In genomic region chr1:40723196-40723955, GRCh38 we compare ENCODE assay signal across 22 cellular contexts. TPM values are rescaled to one million over a fixed set of nuclear protein-coding genes. Genes with fewer than 3 reads are reported as not detected.
DNase-seq lines count a peak whose midpoint lies in the region; TF ChIP-seq lines count a peak whose summit lies in the region.
"Had no signal": no experiment of that assay in that cellular context is flagged by ENCODE, and none has a peak within 500 bp of the region (broad histone marks: within the 10 kb centered on the region; RNA-seq: fewer than 3 reads in every experiment).

No MANE protein-coding gene starts in this region.

- peak overlapping the region in 4 of 6 donors; percentile 30 to 59 (median 56) for H3K27ac Mint-ChIP-seq in immature natural killer cell
- H3K27ac Mint-ChIP-seq in activated T-helper 1 cell treated with anti-CD3 and anti-CD28 coated beads, Interleukin-12 subunit alpha, Interleukin-12 subunit beta, Interleukin-2, Interleukin-4 antibody, amounts not matched to agents 30 ng/mL and 10 ng/mL and 1 ng/mL, durations not matched to agents 14 hours and 24 hours and 36 hours, result no peak overlapping the region
- H3K27ac Mint-ChIP-seq: activated CD8-positive, alpha-beta T cell treated with anti-CD3 and anti-CD28 coated beads, Interleukin-2, amount 10 ng/mL, durations not matched to agents 7 days and 5 days; activated naive CD4-positive, alpha-beta T cell treated with anti-CD3 and anti-CD28 coated beads for 36 hours had no signal

- peaks cover 3% of the 10 kb centered on the region for H3K4me1 ChIP-seq in prostate gland (replicated peaks)

- peak overlapping the region; percentile 49 for H3K27ac ChIP-seq in VCaP
- no peak overlapping the region for H3K27ac ChIP-seq in prostate gland
- H3K27ac ChIP-seq: C4-2B, pancreas, right lobe of liver had no signal

- no peak for TF ChIP-seq POLR2A in prostate gland (IDR thresholded peaks at IDR 0.05)

- WGBS in prostate gland, result 70% methylated on average over 8 of the region's 8 CpGs

- peaks cover 0 to 4% (median 0%) of the 10 kb centered on the region in 3 donors for H3K27me3 Mint-ChIP-seq in immature natural killer cell (ENCODE audit: low read depth in 3 of 3)
- no peaks in the 10 kb centered on the region for H3K27me3 Mint-ChIP-seq in activated T-helper 1 cell treated with anti-CD3 and anti-CD28 coated beads, Interleukin-12 subunit alpha, Interleukin-12 subunit beta, Interleukin-2, Interleukin-4 antibody, amounts not matched to agents 30 ng/mL and 10 ng/mL and 1 ng/mL, durations not matched to agents 14 hours and 24 hours and 36 hours (ENCODE audit: insufficient read depth)
- H3K27me3 Mint-ChIP-seq: naive thymus-derived CD4-positive, alpha-beta T cell had no signal

- no peaks in the 10 kb centered on the region for H3K9me3 ChIP-seq in prostate gland
- H3K9me3 ChIP-seq: pancreas, right lobe of liver, SK-N-SH had no signal

- no peak overlapping the region for H3K4me3 ChIP-seq in prostate gland
- H3K4me3 ChIP-seq: pancreas, right lobe of liver had no signal

- H3K36me3 Mint-ChIP-seq in immature natural killer cell, result no peaks in the 10 kb centered on the region
- peaks cover 10% of the 10 kb centered on the region for H3K36me3 Mint-ChIP-seq in activated T-helper 1 cell treated with anti-CD3 and anti-CD28 coated beads, Interleukin-12 subunit alpha, Interleukin-12 subunit beta, Interleukin-2, Interleukin-4 antibody, amounts not matched to agents 30 ng/mL and 10 ng/mL and 1 ng/mL, durations not matched to agents 14 hours and 24 hours and 36 hours (ENCODE audit: low read depth)

- peaks cover 29 to 66% of the 10 kb centered on the region in 2 donors for H3K4me1 Mint-ChIP-seq in immature natural killer cell
- H3K4me1 Mint-ChIP-seq in activated T-helper 1 cell treated with anti-CD3 and anti-CD28 coated beads, Interleukin-12 subunit alpha, Interleukin-12 subunit beta, Interleukin-2, Interleukin-4 antibody, amounts not matched to agents 30 ng/mL and 10 ng/mL and 1 ng/mL, durations not matched to agents 14 hours and 24 hours and 36 hours (ENCODE audit: low read depth), result peaks cover 14% of the 10 kb centered on the region

- DNase-seq in ELF-1 (ENCODE audit: low read depth, low spot score) (peak; percentile 68), immature natural killer cell (no peak), prostate gland (ENCODE audit: low spot score) (peak; percentile 7), NCI-H146 (lab: John Stamatoyannopoulos, UW) (no peak), GM20000 (ENCODE audit: low spot score) (no peak), NCI-H1105 treated with DMSO at 0.1 percent for 48 hours (lab: John Stamatoyannopoulos, UW) (no peak)
- DNase-seq in activated T-helper 1 cell treated with anti-CD3 and anti-CD28 coated beads, Interleukin-12 subunit alpha, Interleukin-12 subunit beta, Interleukin-2, Interleukin-4 antibody, amounts not matched to agents 30 ng/mL and 10 ng/mL and 1 ng/mL, durations not matched to agents 14 hours and 24 hours and 36 hours (ENCODE audit: low spot score), result no peak
- DNase-seq: activated CD8-positive, alpha-beta T cell treated with anti-CD3 and anti-CD28 coated beads, Interleukin-2, amount 10 ng/mL, durations not matched to agents 7 days and 5 days; activated naive CD4-positive, alpha-beta T cell treated with anti-CD3 and anti-CD28 coated beads for 36 hours; amniotic stem cell; H7; hypothalamus; naive thymus-derived CD4-positive, alpha-beta T cell; NCI-H1105; NCI-H2107; NCI-H524; pancreas; right lobe of liver; SK-N-SH; T-helper 9 cell had no signal

- no peaks in the 10 kb centered on the region for H3K27me3 ChIP-seq in prostate gland (replicated peaks; ENCODE audit: insufficient read depth)
- H3K27me3 ChIP-seq: pancreas, right lobe of liver had no signal

- H3K9me3 Mint-ChIP-seq in immature natural killer cell, result no peaks in the 10 kb centered on the region
- H3K9me3 Mint-ChIP-seq in activated T-helper 1 cell treated with anti-CD3 and anti-CD28 coated beads, Interleukin-12 subunit alpha, Interleukin-12 subunit beta, Interleukin-2, Interleukin-4 antibody, amounts not matched to agents 30 ng/mL and 10 ng/mL and 1 ng/mL, durations not matched to agents 14 hours and 24 hours and 36 hours, result no peaks in the 10 kb centered on the region
- H3K9me3 Mint-ChIP-seq: activated naive CD4-positive, alpha-beta T cell treated with anti-CD3 and anti-CD28 coated beads for 36 hours; naive thymus-derived CD4-positive, alpha-beta T cell had no signal

- intact Hi-C loops in prostate gland (cut with DNase I), result no loop called here
- intact Hi-C loops in activated T-helper 1 cell treated with anti-CD3 and anti-CD28 coated beads, Interleukin-12 subunit alpha, Interleukin-12 subunit beta, Interleukin-2, Interleukin-4 antibody, amounts not matched to agents 30 ng/mL and 10 ng/mL and 1 ng/mL, durations not matched to agents 14 hours and 24 hours and 36 hours (cut with micrococcal nuclease), result no loop called here

- H3K36me3 ChIP-seq in prostate gland, result no peaks in the 10 kb centered on the region
- H3K36me3 ChIP-seq: pancreas, right lobe of liver had no signal

- TF ChIP-seq CTCF in VCaP (conservative IDR thresholded peaks at IDR 0.05) (no peak), prostate gland (IDR thresholded peaks at IDR 0.05) (no peak), GM20000 (IDR thresholded peaks at IDR 0.05; ENCODE audit: extremely low read depth, missing control alignments) (no peak)

- H3K4me3 Mint-ChIP-seq in immature natural killer cell, result no peak overlapping the region
- no peak overlapping the region for H3K4me3 Mint-ChIP-seq in activated T-helper 1 cell treated with anti-CD3 and anti-CD28 coated beads, Interleukin-12 subunit alpha, Interleukin-12 subunit beta, Interleukin-2, Interleukin-4 antibody, amounts not matched to agents 30 ng/mL and 10 ng/mL and 1 ng/mL, durations not matched to agents 14 hours and 24 hours and 36 hours
- H3K4me3 Mint-ChIP-seq: activated CD8-positive, alpha-beta T cell treated with anti-CD3 and anti-CD28 coated beads, Interleukin-2, amount 10 ng/mL, durations not matched to agents 7 days and 5 days; activated naive CD4-positive, alpha-beta T cell treated with anti-CD3 and anti-CD28 coated beads for 36 hours had no signal

RNA-seq across cellular contexts. Expression of gene NFYC, which starts 31.9 kb away (rescaled TPM):
- 10 to 100 TPM; 33.8 to 66.0 (median 53.4) TPM for polyA plus RNA-seq in immature natural killer cell
- total RNA-seq in prostate gland, result 10 to 100 TPM; 54.9 to 93.8 TPM
- total RNA-seq in activated T-helper 1 cell treated with anti-CD3 and anti-CD28 coated beads, Interleukin-12 subunit alpha, Interleukin-12 subunit beta, Interleukin-2, Interleukin-4 antibody, amounts not matched to agents 30 ng/mL and 10 ng/mL and 1 ng/mL, durations not matched to agents 14 hours and 24 hours and 36 hours, result 79.0 and 85.1 TPM in 2 replicates

RNA-seq across cellular contexts. Expression of gene RIMS3, which starts 57.9 kb away (rescaled TPM):
- 1 to 10 TPM in 2 of 3 donors, under 1 TPM in 1; 0.31 to 1.7 (median 1.3) TPM for polyA plus RNA-seq in immature natural killer cell
- total RNA-seq in prostate gland, result 10 to 100 TPM in 1 of 2 donors, 1 to 10 TPM in 1; 3.0 to 10.5 TPM
- 1.5 and 1.9 TPM in 2 replicates for total RNA-seq in activated T-helper 1 cell treated with anti-CD3 and anti-CD28 coated beads, Interleukin-12 subunit alpha, Interleukin-12 subunit beta, Interleukin-2, Interleukin-4 antibody, amounts not matched to agents 30 ng/mL and 10 ng/mL and 1 ng/mL, durations not matched to agents 14 hours and 24 hours and 36 hours

Comparison
In these comparisons a context has a peak if more than half of its experiments do, and no peak if none do; other contexts are left out.
1. DNase-seq: peak in ELF-1 (single experiment) and prostate gland (single experiment); none in immature natural killer cell (0 of 3), activated T-helper 1 cell treated with anti-CD3 and anti-CD28 coated beads, Interleukin-12 subunit alpha, Interleukin-12 subunit beta, Interleukin-2, Interleukin-4 antibody, amounts not matched to agents 30 ng/mL and 10 ng/mL and 1 ng/mL, durations not matched to agents 14 hours and 24 hours and 36 hours (single experiment), NCI-H146 (single experiment), GM20000 (single experiment) and NCI-H1105 treated with DMSO at 0.1 percent for 48 hours (single experiment).